ENCODE assay signal across 12 cellular contexts in genomic region chr9:68974901-68975300, GRCh38.
DNase-seq lines count a peak whose midpoint lies in the region; ATAC-seq and TF ChIP-seq lines count a peak whose summit lies in the region.
"Had no signal": no experiment of that assay in that cellular context is flagged by ENCODE, and none has a peak within 500 bp of the region (broad histone marks: within the 10 kb centered on the region; RNA-seq: fewer than 3 reads in every experiment).

No MANE protein-coding gene starts in this region.

- ATAC-seq in GM21360 (IDR thresholded peaks at IDR 0.05; ENCODE audit: unreplicated experiment) (peak; percentile 5), HG02763 (IDR thresholded peaks at IDR 0.05; ENCODE audit: unreplicated experiment) (no peak), SK-N-SH treated with all-trans-retinoic acid at 6 μM for 48 hours (no peak)

- H3K4me1 ChIP-seq in muscle layer of colon (ENCODE audit: insufficient read depth, low read length): peaks cover 28% of the 10 kb centered on the region

- DNase-seq in CD1c-positive myeloid dendritic cell (ENCODE audit: extremely low spot score) (peak; percentile 40), NAMALWA (ENCODE audit: low spot score) (no peak), NCI-H2107 (lab: John Stamatoyannopoulos, UW) (no peak)
- DNase-seq: anterior cingulate cortex; mesendoderm; NK-92 treated with Interleukin-12 subunit alpha and Interleukin-12 subunit beta, amount 100 ng/mL, for 24 hours; ovary had no signal

- peaks cover 6% of the 10 kb centered on the region for H3K9me3 Mint-ChIP-seq in dendritic cell treated with granulocyte-macrophage colony-stimulating factor and Interleukin-4, amounts not matched to agents 40 ng/mL and 50 ng/mL, for 4 days

- H3K27me3 ChIP-seq in muscle layer of colon (ENCODE audit: control insufficient read depth in 1 of 2, insufficient read depth in 2 of 2, low read length in 2 of 2): no peaks in the 10 kb centered on the region
- H3K27me3 ChIP-seq: ovary had no signal

- intact Hi-C loops in dendritic cell treated with granulocyte-macrophage colony-stimulating factor and Interleukin-4, amounts not matched to agents 40 ng/mL and 50 ng/mL, for 4 days (cut with micrococcal nuclease): no loop called here

- H3K27ac Mint-ChIP-seq in dendritic cell treated with granulocyte-macrophage colony-stimulating factor and Interleukin-4, amounts not matched to agents 40 ng/mL and 50 ng/mL, for 4 days: peak overlapping the region; percentile 92

- H3K4me3 ChIP-seq in muscle layer of colon (ENCODE audit: low read depth in 1 of 2, low read length in 2 of 2): peak overlapping the region; percentile 17 to 18
- H3K4me3 ChIP-seq: ovary had no signal

- no peaks in the 10 kb centered on the region for H3K36me3 ChIP-seq in muscle layer of colon (ENCODE audit: insufficient read depth, low read length)
- H3K36me3 ChIP-seq: ovary had no signal

- H3K4me1 Mint-ChIP-seq in dendritic cell treated with granulocyte-macrophage colony-stimulating factor and Interleukin-4, amounts not matched to agents 40 ng/mL and 50 ng/mL, for 4 days (ENCODE audit: low read depth): peaks cover 66% of the 10 kb centered on the region

- H3K9me3 ChIP-seq in muscle layer of colon (ENCODE audit: low read length): no peaks in the 10 kb centered on the region
- H3K9me3 ChIP-seq: ovary had no signal

- H3K9ac ChIP-seq in muscle layer of colon (ENCODE audit: low read length): peak overlapping the region; percentile 5

- peak overlapping the region; percentile 41 for H3K27ac ChIP-seq in muscle layer of colon (ENCODE audit: low read depth, low read length)
- H3K27ac ChIP-seq: ovary had no signal

- H3K4me3 Mint-ChIP-seq in dendritic cell treated with granulocyte-macrophage colony-stimulating factor and Interleukin-4, amounts not matched to agents 40 ng/mL and 50 ng/mL, for 4 days: peak overlapping the region; percentile 85

- peaks cover 54% of the 10 kb centered on the region for H3K36me3 Mint-ChIP-seq in dendritic cell treated with granulocyte-macrophage colony-stimulating factor and Interleukin-4, amounts not matched to agents 40 ng/mL and 50 ng/mL, for 4 days (ENCODE audit: low read depth)

- no peaks in the 10 kb centered on the region for H3K27me3 Mint-ChIP-seq in dendritic cell treated with granulocyte-macrophage colony-stimulating factor and Interleukin-4, amounts not matched to agents 40 ng/mL and 50 ng/mL, for 4 days

TF ChIP-seq in SK-N-SH treated with all-trans-retinoic acid at 6 μM for 48 hours, 23 proteins besides CTCF, POLR2A, EP300 and RAD21:
- TF ChIP-seq CREB5 (CRISPR knock-in tag; IDR thresholded peaks at IDR 0.05; ENCODE audit: low read depth): no peak
- TF ChIP-seq GLIS3 (CRISPR knock-in tag; IDR thresholded peaks at IDR 0.05): no peak
- no peak for TF ChIP-seq PATZ1 (CRISPR knock-in tag; IDR thresholded peaks at IDR 0.05; ENCODE audit: borderline replicate concordance)
- no peak for TF ChIP-seq TCF4 (CRISPR knock-in tag; IDR thresholded peaks at IDR 0.05; ENCODE audit: borderline replicate concordance)
- no peak for TF ChIP-seq ZC3H10 (CRISPR knock-in tag; IDR thresholded peaks at IDR 0.05)
- TF ChIP-seq ESRRG (CRISPR knock-in tag; IDR thresholded peaks at IDR 0.05): no peak
- no peak for TF ChIP-seq PPARA (CRISPR knock-in tag; IDR thresholded peaks at IDR 0.05; ENCODE audit: borderline replicate concordance)
- TF ChIP-seq ISL1 (CRISPR knock-in tag; IDR thresholded peaks at IDR 0.05): no peak
- TF ChIP-seq OSR1 (CRISPR knock-in tag; IDR thresholded peaks at IDR 0.05): no peak
